ENCODE assay signal across 19 cellular contexts in the genomic region with DNA sequence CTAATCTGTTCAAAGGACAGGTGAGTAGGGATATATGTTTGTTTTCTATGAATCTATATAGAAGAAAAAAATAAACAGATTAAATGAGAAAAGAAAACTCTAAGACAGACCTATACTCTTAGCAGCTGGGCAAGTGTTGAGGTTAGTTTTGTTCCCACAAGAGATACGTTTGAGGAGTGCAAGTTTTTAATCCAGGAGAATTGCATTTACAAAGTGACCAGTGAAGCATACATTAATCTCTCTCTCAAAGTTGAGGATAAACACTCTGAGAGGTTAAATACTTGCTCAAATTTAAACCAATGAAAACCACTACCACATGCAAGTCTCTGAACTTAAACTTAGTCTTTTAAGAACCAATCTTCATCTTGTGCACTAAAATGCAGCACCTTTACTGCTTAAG.
"Had no signal": no experiment of that assay in that cellular context is flagged by ENCODE, and none has a peak within 500 bp of the region (broad histone marks: within the 10 kb centered on the region; RNA-seq: fewer than 3 reads in every experiment).

No MANE protein-coding gene starts in this region.

- H3K4me1 ChIP-seq: gastroesophageal sphincter, right lobe of liver, upper lobe of right lung had no signal

- H3K27ac Mint-ChIP-seq: activated CD4-positive, alpha-beta memory T cell treated with anti-CD3 and anti-CD28 coated beads, Interleukin-2, amount 10 ng/mL, durations not matched to agents 7 days and 5 days; activated CD4-positive, alpha-beta T cell treated with anti-CD3 and anti-CD28 coated beads for 36 hours; activated T-helper 1 cell treated with anti-CD3 and anti-CD28 coated beads, Interleukin-12 subunit alpha, Interleukin-12 subunit beta, Interleukin-2, Interleukin-4 antibody, amounts not matched to agents 30 ng/mL and 10 ng/mL and 1 ng/mL, durations not matched to agents 14 hours and 24 hours and 36 hours; effector memory CD8-positive, alpha-beta T cell had no signal

- H3K9me3 ChIP-seq: gastroesophageal sphincter, neutrophil, right lobe of liver, suprapubic skin, upper lobe of right lung had no signal

- H3K27me3 ChIP-seq: gastroesophageal sphincter, neutrophil, right lobe of liver, suprapubic skin, upper lobe of right lung had no signal

- H3K27me3 Mint-ChIP-seq: activated CD4-positive, alpha-beta memory T cell treated with anti-CD3 and anti-CD28 coated beads, Interleukin-2, amount 10 ng/mL, durations not matched to agents 7 days and 5 days; activated CD4-positive, alpha-beta T cell treated with anti-CD3 and anti-CD28 coated beads for 36 hours; effector memory CD8-positive, alpha-beta T cell; naive B cell had no signal

- H3K27ac ChIP-seq: gastroesophageal sphincter, neutrophil, right lobe of liver, suprapubic skin, upper lobe of right lung had no signal

- H3K4me3 Mint-ChIP-seq: activated CD4-positive, alpha-beta memory T cell treated with anti-CD3 and anti-CD28 coated beads, Interleukin-2, amount 10 ng/mL, durations not matched to agents 7 days and 5 days; activated CD4-positive, alpha-beta T cell treated with anti-CD3 and anti-CD28 coated beads for 36 hours; activated T-helper 1 cell treated with anti-CD3 and anti-CD28 coated beads, Interleukin-12 subunit alpha, Interleukin-12 subunit beta, Interleukin-2, Interleukin-4 antibody, amounts not matched to agents 30 ng/mL and 10 ng/mL and 1 ng/mL, durations not matched to agents 14 hours and 24 hours and 36 hours; effector memory CD8-positive, alpha-beta T cell; naive B cell had no signal

- H3K4me3 ChIP-seq: gastroesophageal sphincter, right lobe of liver, suprapubic skin, upper lobe of right lung had no signal

- H3K36me3 Mint-ChIP-seq: naive B cell had no signal

- H3K4me1 Mint-ChIP-seq: activated CD4-positive, alpha-beta memory T cell treated with anti-CD3 and anti-CD28 coated beads, Interleukin-2, amount 10 ng/mL, durations not matched to agents 7 days and 5 days; activated CD4-positive, alpha-beta T cell treated with anti-CD3 and anti-CD28 coated beads for 36 hours; naive B cell had no signal

- DNase-seq: activated CD4-positive, alpha-beta memory T cell treated with anti-CD3 and anti-CD28 coated beads, Interleukin-2, amount 10 ng/mL, durations not matched to agents 7 days and 5 days; activated CD4-positive, alpha-beta T cell treated with anti-CD3 and anti-CD28 coated beads for 36 hours; activated CD8-positive, alpha-beta memory T cell treated with anti-CD3 and anti-CD28 coated beads, Interleukin-2, amount 50 U/mL, for 48 hours; activated naive CD4-positive, alpha-beta T cell; aorta; central memory CD4-positive, alpha-beta T cell; cortex of kidney; effector memory CD8-positive, alpha-beta T cell; midbrain; naive B cell; right lobe of liver; stimulated activated CD4-positive, alpha-beta T cell treated with anti-CD3 and anti-CD28 coated beads, Interleukin-2, amount 100 ng/mL, for 48 hours; stimulated activated naive CD4-positive, alpha-beta T cell treated with Interleukin-2 at 50 U/mL for 16 hours; T-helper 9 cell; upper lobe of right lung had no signal

- H3K36me3 ChIP-seq: gastroesophageal sphincter, neutrophil, right lobe of liver, suprapubic skin, upper lobe of right lung had no signal
